In genomic region chr1:149884433-149885363, GRCh38 we compare ENCODE assay signal across 8 cellular contexts. TPM values are rescaled to one million over a fixed set of nuclear protein-coding genes. Genes with fewer than 3 reads are reported as not detected.
DNase-seq lines count a peak whose midpoint lies in the region; ATAC-seq and TF ChIP-seq lines count a peak whose summit lies in the region.

No MANE protein-coding gene starts in this region.

- in situ Hi-C loops in transverse colon (cut with MboI; ENCODE audit: low pct_ligation_motif_present in 1 of 4, low pct_unique_long_range_greater_than_20kb in 1 of 4, low sequenced_read_pairs in 3 of 4), result no loop called here

- BruUV-seq in A673 (replicated peaks; lab: Mats Ljungman, UMichigan), result no TSS peak

- CTCF ChIA-PET in A673 (lab: Charles Lee), result interaction anchor here (1.1 kb wide), 1 partner anchor 303 kb away, joined by 3 read pairs; no protein-coding TSS in a partner anchor

- intact Hi-C loops in A673 (cut with micrococcal nuclease; ENCODE audit: unreplicated experiment) (no loop called here), transverse colon (cut with DNase I; ENCODE audit: low total_unique reads) (no loop called here)

- H3K27me3 ChIP-seq in A673 (replicated peaks; ENCODE audit: insufficient read depth, low read depth, low read length, poor library complexity), result no peaks in the 10 kb centered on the region
- H3K27me3 ChIP-seq in layer of hippocampus (ENCODE audit: control insufficient read depth, insufficient read depth, low read length), result no peaks in the 10 kb centered on the region
- no peaks in the 10 kb centered on the region for H3K27me3 ChIP-seq in transverse colon

- no peak for ATAC-seq in HG03439 (IDR thresholded peaks at IDR 0.05; ENCODE audit: unreplicated experiment)

- DNase-seq in A673 (ENCODE audit: low spot score) (peak; percentile 76), GDM1 (lab: John Stamatoyannopoulos, UW) (peak; percentile 49), NCI-H2227 (lab: John Stamatoyannopoulos, UW; ENCODE audit: unreplicated experiment) (peak; percentile 61), transverse colon (no peak), cerebellar nuclear complex (lab: John Stamatoyannopoulos, UW) (no peak)
- DNase-seq in activated CD8-positive, alpha-beta memory T cell treated with anti-CD3 and anti-CD28 coated beads, Interleukin-2, amount 50 U/mL, for 48 hours, result peak; percentile 36

- TF ChIP-seq EP300 in transverse colon (IDR thresholded peaks at IDR 0.05; ENCODE audit: low read depth), result no peak

- no peaks in the 10 kb centered on the region for H3K36me3 ChIP-seq in A673 (ENCODE audit: insufficient read depth, low read length, poor library complexity, severe bottlenecking)
- no peaks in the 10 kb centered on the region for H3K36me3 ChIP-seq in transverse colon

- peak; percentile 5 for TF ChIP-seq POLR2A in transverse colon (IDR thresholded peaks at IDR 0.05)

- H3K4me1 ChIP-seq in A673 (ENCODE audit: insufficient read depth, low read length, poor library complexity, severe bottlenecking) (no peaks in the 10 kb centered on the region), transverse colon (peaks cover 0 to 25% (median 13%) of the 10 kb centered on the region in 4 donors)

- H3K4me3 ChIP-seq in A673 (ENCODE audit: low read depth, low read length, poor library complexity, severe bottlenecking) (peak overlapping the region; percentile 68), transverse colon (peak overlapping the region; percentile 61 to 81 (median 66))

- POLR2A ChIA-PET in A673 (lab: Charles Lee; ENCODE audit: low non-redundant PET), result no interaction called here

- TF ChIP-seq CTCF in A673 (conservative IDR thresholded peaks at IDR 0.05; ENCODE audit: low read depth, low read length), result no peak
- TF ChIP-seq CTCF in transverse colon (IDR thresholded peaks at IDR 0.05), result peak in 1 of 5 experiments; percentile 13

- H3K9me3 ChIP-seq in A673 (ENCODE audit: low read depth, low read length, poor library complexity, severe bottlenecking) (no peaks in the 10 kb centered on the region), transverse colon (no peaks in the 10 kb centered on the region)

- 9 to 14% methylated on average over 6 to 9 of the region's 9 CpGs for WGBS in transverse colon (ENCODE audit: low coverage in 1 of 2), 2 donors

- peak overlapping the region; percentile 98 for H3K27ac ChIP-seq in A673 (ENCODE audit: low read depth, low read length, poor library complexity, severe bottlenecking)
- H3K27ac ChIP-seq in layer of hippocampus (ENCODE audit: low read depth, low read length), result peak overlapping the region; percentile 82
- peak overlapping the region; percentile 97 to 100 (median 98) for H3K27ac ChIP-seq in transverse colon

RNA-seq across cellular contexts. Expression of gene BOLA1, which starts 14.7 kb away (rescaled TPM):
- total RNA-seq in A673 (2021) (15.7 and 18.8 TPM in 2 replicates), transverse colon (10 to 100 TPM in 3 of 4 donors, 1 to 10 TPM in 1; 7.4 to 61.0 (median 31.5) TPM)

RNA-seq across cellular contexts. Expression of gene SV2A, which starts 32.9 kb away (rescaled TPM):
- total RNA-seq in A673 (2021) (33.1 and 35.4 TPM in 2 replicates), transverse colon (1 to 10 TPM in 3 of 4 donors, under 1 TPM in 1; 0.40 to 2.5 (median 1.5) TPM)

RNA-seq across cellular contexts. Expression of gene SF3B4, which starts 42.9 kb away (rescaled TPM):
- total RNA-seq in A673 (2021) (124 and 137 TPM in 2 replicates), transverse colon (10 to 100 TPM; 32.4 to 78.6 (median 46.2) TPM)

RNA-seq across cellular contexts. Expression of gene MTMR11, which starts 52.0 kb away (rescaled TPM):
- 5.6 and 6.5 TPM in 2 replicates for total RNA-seq in A673 (2021)
- total RNA-seq in transverse colon, result 100 to 1,000 TPM; 284 to 483 (median 296) TPM

Comparison
In these comparisons a context has a peak if more than half of its experiments do, and no peak if none do; other contexts are left out.
1. DNase-seq: peak in A673 (single experiment), GDM1 (single experiment), NCI-H2227 (single experiment) and activated CD8-positive, alpha-beta memory T cell treated with anti-CD3 and anti-CD28 coated beads, Interleukin-2, amount 50 U/mL, for 48 hours (single experiment); none in transverse colon (single experiment) and cerebellar nuclear complex (0 of 2).
2. Peak in every context shown above with its lines, with median percentiles within 50 percentile points of each other: H3K27ac ChIP-seq.